12 cellular contexts compared by ENCODE assay signal in genomic region chr2:120729410-120730052, GRCh38. TPM values are rescaled to one million over a fixed set of nuclear protein-coding genes. Genes with fewer than 3 reads are reported as not detected.
DNase-seq lines count a peak whose midpoint lies in the region; TF ChIP-seq lines count a peak whose summit lies in the region.
"Had no signal": no experiment of that assay in that cellular context is flagged by ENCODE, and none has a peak within 500 bp of the region (broad histone marks: within the 10 kb centered on the region; RNA-seq: fewer than 3 reads in every experiment).

No MANE protein-coding gene starts in this region.

- H3K4me1 ChIP-seq in SJSA1 (replicated peaks) = peaks cover 38% of the 10 kb centered on the region
- H3K4me1 ChIP-seq in skeletal muscle satellite cell (ENCODE audit: control insufficient read depth, insufficient read depth, low read length) = peaks cover 12% of the 10 kb centered on the region
- H3K4me1 ChIP-seq: pancreas had no signal

- H3K36me3 ChIP-seq in SJSA1 (no peaks in the 10 kb centered on the region; the same call in none of the 2 replicates), skeletal muscle satellite cell (ENCODE audit: insufficient read depth, low read length) (no peaks in the 10 kb centered on the region)
- H3K36me3 ChIP-seq: pancreas had no signal

- in situ Hi-C loops in G401 (cut with HindIII; ENCODE audit: low sequenced_read_pairs) = no loop called here

- H3K4me2 ChIP-seq in skeletal muscle satellite cell (ENCODE audit: low read length) = peak overlapping the region; percentile 26

- H3K9me3 ChIP-seq in SJSA1 (replicated peaks) = no peaks in the 10 kb centered on the region
- no peaks in the 10 kb centered on the region for H3K9me3 ChIP-seq in skeletal muscle satellite cell (replicated peaks; ENCODE audit: low read length)
- H3K9me3 ChIP-seq: pancreas had no signal

- H3K27ac ChIP-seq in SJSA1 = peak overlapping the region; percentile 70
- H3K27ac ChIP-seq: pancreas had no signal

- no peak for TF ChIP-seq CTCF in fibroblast of the aortic adventitia (IDR thresholded peaks at IDR 0.05; ENCODE audit: insufficient read depth, low read length)

- H3K4me3 ChIP-seq in SJSA1 = no peak overlapping the region
- H3K4me3 ChIP-seq in fibroblast of the aortic adventitia (ENCODE audit: low read depth, low read length) = peak overlapping the region; percentile 20
- no peak overlapping the region for H3K4me3 ChIP-seq in skeletal muscle satellite cell (ENCODE audit: low read length)
- H3K4me3 ChIP-seq: pancreas had no signal

- H3K9ac ChIP-seq in skeletal muscle satellite cell (ENCODE audit: low read depth, low read length) = no peak overlapping the region

- H3K27me3 ChIP-seq in SJSA1 (replicated peaks) (no peaks in the 10 kb centered on the region), skeletal muscle satellite cell (ENCODE audit: control insufficient read depth, insufficient read depth, low read length) (no peaks in the 10 kb centered on the region)

- DNase-seq in NCI-H510A treated with DMSO at 0.1 percent for 48 hours (lab: John Stamatoyannopoulos, UW) = peak; percentile 60
- DNase-seq in NCI-H510A (lab: John Stamatoyannopoulos, UW) = no peak
- peak; percentile 71 to 80 for DNase-seq in SJSA1 (ENCODE audit: low read depth in 1 of 2, low spot score in 2 of 2)
- peak; percentile 87 for DNase-seq in fibroblast of the aortic adventitia (ENCODE audit: low read depth)
- DNase-seq in G401 (ENCODE audit: low spot score) = no peak
- DNase-seq in iPS-NIHi11 (ENCODE audit: low spot score) = no peak
- no peak for DNase-seq in SKM-1 treated with dmso at 0.1 percent for 144 hours (lab: John Stamatoyannopoulos, UW; ENCODE audit: unreplicated experiment)
- DNase-seq: activated B cell treated with CpG ODN at 0.5 μM for 24 hours; activated naive CD8-positive, alpha-beta T cell treated with anti-CD3 and anti-CD28 coated beads, Interleukin-2, amount 50 U/mL, for 24 hours; hypothalamus; pancreas had no signal

RNA-seq across cellular contexts. Expression of gene GLI2, which starts 6.1 kb away (rescaled TPM):
- total RNA-seq in SJSA1 (2014; rRNA removed; shearing (Covaris generic)) = 8.8 and 20.0 TPM in 2 replicates
- total RNA-seq in fibroblast of the aortic adventitia (ENCODE audit: low replicate concordance) = 1.9 and 5.3 TPM in 2 replicates
- total RNA-seq in skeletal muscle satellite cell (2012; rRNA removed) = 4.2 and 4.3 TPM in 2 replicates
- total RNA-seq in G401 (2014; rRNA removed; shearing (Covaris generic)) = not detected in 2 replicates
- total RNA-seq: activated B cell treated with CpG ODN at 0.5 μM for 24 hours had no signal

Comparison
In these comparisons a context has a peak if more than half of its experiments do, and no peak if none do; other contexts are left out.
1. DNase-seq: peak in NCI-H510A treated with DMSO at 0.1 percent for 48 hours (single experiment), SJSA1 (2 of 2) and fibroblast of the aortic adventitia (single experiment); none in NCI-H510A (single experiment), G401 (single experiment), iPS-NIHi11 (single experiment) and SKM-1 treated with dmso at 0.1 percent for 144 hours (single experiment).